ENCODE assay signal across 25 cellular contexts in the genomic region with DNA sequence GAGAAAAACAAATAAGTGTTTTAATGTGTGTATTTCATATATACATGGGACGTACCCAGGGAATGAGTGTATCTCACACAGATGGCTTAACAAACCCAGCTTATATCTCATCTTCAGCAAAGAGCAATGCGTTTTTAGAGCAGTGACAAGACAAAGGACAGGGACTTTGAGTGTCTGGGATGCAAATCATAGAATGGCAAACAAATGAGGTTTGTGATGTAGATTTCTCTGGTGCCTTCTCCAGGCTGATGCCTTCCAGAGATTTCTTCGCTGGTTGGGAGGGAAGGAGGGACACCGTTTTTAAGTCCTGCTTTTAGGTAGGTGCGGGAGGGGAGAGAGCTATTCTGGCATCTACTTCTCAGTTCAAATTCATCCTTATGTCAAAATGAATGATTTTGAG.
"Had no signal": no experiment of that assay in that cellular context is flagged by ENCODE, and none has a peak within 500 bp of the region (broad histone marks: within the 10 kb centered on the region; RNA-seq: fewer than 3 reads in every experiment).

No MANE protein-coding gene starts in this region.

- H3K27me3 Mint-ChIP-seq: central memory CD8-positive, alpha-beta T cell; naive B cell; progenitor cell of endocrine pancreas; stimulated activated memory B cell treated with anti-CD40 and anti-IgM and Interleukin-4, amounts not matched to agents 10 μg/mL and 1 μg/mL and 100 μg/mL, for 72 hours; stimulated activated naive CD8-positive, alpha-beta T cell treated with anti-CD3 and anti-CD28 coated beads, Interleukin-15, amount 100 ng/mL, for 72 hours had no signal

- H3K36me3 ChIP-seq: gastrocnemius medialis, left lung, lower lobe of right lung, neutrophil, suprapubic skin, tibial nerve had no signal

- H3K4me1 ChIP-seq: left lung, lower lobe of right lung, suprapubic skin, tibial nerve had no signal

- ATAC-seq: activated naive CD4-positive, alpha-beta T cell treated with anti-CD3 and anti-CD28 coated beads, Interleukin-2, amount 50 U/mL, for 72 hours; activated T-cell treated with anti-CD3 and anti-CD28 coated beads, Interleukin-2, amount 50 U/mL, for 72 hours; gastrocnemius medialis; left lung; lower lobe of right lung; sciatic nerve; stimulated activated memory B cell treated with anti-CD40 and anti-IgM and Interleukin-4, amounts not matched to agents 10 μg/mL and 1 μg/mL and 100 μg/mL, for 72 hours; stimulated activated naive CD8-positive, alpha-beta T cell treated with anti-CD3 and anti-CD28 coated beads, Interleukin-15, amount 100 ng/mL, for 72 hours had no signal

- H3K27ac Mint-ChIP-seq: activated naive CD4-positive, alpha-beta T cell treated with anti-CD3 and anti-CD28 coated beads, Interleukin-2, amount 50 U/mL, for 72 hours; activated T-cell treated with anti-CD3 and anti-CD28 coated beads, Interleukin-2, amount 50 U/mL, for 72 hours; nephron progenitor cell; progenitor cell of endocrine pancreas; stimulated activated memory B cell treated with anti-CD40 and anti-IgM and Interleukin-4, amounts not matched to agents 10 μg/mL and 1 μg/mL and 100 μg/mL, for 72 hours had no signal

- H3K27ac ChIP-seq: gastrocnemius medialis, left lung, lower lobe of right lung, neutrophil, suprapubic skin, tibial nerve had no signal

- H3K4me3 Mint-ChIP-seq: activated T-cell treated with anti-CD3 and anti-CD28 coated beads, Interleukin-2, amount 50 U/mL, for 72 hours; central memory CD8-positive, alpha-beta T cell; naive B cell; nephron progenitor cell; stimulated activated memory B cell treated with anti-CD40 and anti-IgM and Interleukin-4, amounts not matched to agents 10 μg/mL and 1 μg/mL and 100 μg/mL, for 72 hours; stimulated activated naive CD8-positive, alpha-beta T cell treated with anti-CD3 and anti-CD28 coated beads, Interleukin-15, amount 100 ng/mL, for 72 hours had no signal

- H3K9me3 ChIP-seq: gastrocnemius medialis had no signal

- H3K27me3 ChIP-seq: gastrocnemius medialis, left lung, neutrophil, suprapubic skin, tibial nerve had no signal

- DNase-seq: activated CD4-positive, alpha-beta T cell treated with anti-CD3 and anti-CD28 coated beads for 4 hours; activated CD4-positive, alpha-beta T cell treated with anti-CD3 and anti-CD28 coated beads, Interleukin-2, amount 50 U/mL, for 4 hours; activated naive CD4-positive, alpha-beta T cell; activated T-cell treated with anti-CD3 and anti-CD28 coated beads for 4 hours; activated T-cell treated with anti-CD3 and anti-CD28 coated beads, Interleukin-2, amount 50 U/mL, for 72 hours; effector memory CD4-positive, alpha-beta T cell; erythroblast; gastrocnemius medialis; kidney glomerular epithelial cell; left lung; lower lobe of right lung; naive B cell; nephron progenitor cell; stimulated activated CD4-positive, alpha-beta T cell treated with anti-CD3 and anti-CD28 coated beads, Interleukin-4, amount 100 ng/mL, for 4 hours; stimulated activated CD8-positive, alpha-beta memory T cell treated with anti-CD3 and anti-CD28 coated beads, Interleukin-4, amount 100 ng/mL, for 48 hours; stimulated activated naive CD8-positive, alpha-beta T cell treated with anti-CD3 and anti-CD28 coated beads, Interleukin-15, amount 100 ng/mL, for 72 hours had no signal

- H3K4me1 Mint-ChIP-seq: stimulated activated memory B cell treated with anti-CD40 and anti-IgM and Interleukin-4, amounts not matched to agents 10 μg/mL and 1 μg/mL and 100 μg/mL, for 72 hours had no signal

- H3K4me3 ChIP-seq: gastrocnemius medialis, left lung, lower lobe of right lung, skin epidermis, suprapubic skin, tibial nerve had no signal
